22 cellular contexts compared by ENCODE assay signal in the genomic region with DNA sequence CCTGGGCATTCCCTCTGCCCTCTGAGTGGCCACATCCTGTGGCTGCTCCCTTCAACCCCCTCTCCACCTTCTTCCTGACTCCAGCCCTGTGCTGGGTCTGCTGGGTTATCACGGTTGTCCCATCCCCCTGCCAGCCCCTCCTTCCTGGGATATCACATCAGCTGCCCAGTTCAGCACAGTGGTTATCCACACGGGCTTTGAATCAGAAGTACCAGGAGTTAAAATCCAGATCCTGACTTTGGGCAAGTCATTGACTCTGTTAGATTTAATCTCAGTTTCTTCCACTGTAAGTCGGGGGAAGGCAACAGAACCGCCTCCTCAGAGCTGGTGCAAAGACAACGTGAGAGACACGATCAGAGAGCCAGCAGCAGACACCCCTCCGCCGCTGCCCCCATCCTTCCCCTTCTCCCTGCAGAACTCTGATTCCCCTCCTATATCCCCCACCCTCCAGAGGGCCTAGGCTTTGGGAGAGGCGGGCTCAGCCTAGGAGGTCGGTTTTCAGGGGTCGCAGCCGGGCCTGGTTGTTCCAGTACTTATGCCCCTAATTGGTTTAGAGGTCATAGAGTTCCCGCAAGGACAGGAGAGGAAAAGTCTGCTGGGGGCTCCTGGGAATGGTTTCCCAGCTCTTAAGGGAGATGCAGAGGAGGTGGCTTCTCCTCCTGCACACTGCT. TPM values are rescaled to one million over a fixed set of nuclear protein-coding genes. Genes with fewer than 3 reads are reported as not detected.
DNase-seq lines count a peak whose midpoint lies in the region; ATAC-seq, FAIRE-seq and TF ChIP-seq lines count a peak whose summit lies in the region.
"Had no signal": no experiment of that assay in that cellular context is flagged by ENCODE, and none has a peak within 500 bp of the region (broad histone marks: within the 10 kb centered on the region; RNA-seq: fewer than 3 reads in every experiment).

No MANE protein-coding gene starts in this region.

- CTCF ChIA-PET in H1 (lab: Charles Lee; ENCODE audit: partially characterized antibody): interaction anchor here (0.8 to 1.2 kb wide), 2 partner anchors 22 to 30 kb away, joined by 3 to 4 read pairs; no protein-coding TSS in a partner anchor

- peak; percentile 34 for DNase-seq in Right ventricle myocardium inferior (ENCODE audit: missing footprints)
- no peak for DNase-seq in left ventricle myocardium superior
- no peak for DNase-seq in H1 (ENCODE audit: low read depth in 1 of 2, low spot score in 2 of 2)
- no peak for DNase-seq in neural progenitor cell (ENCODE audit: low spot score)
- no peak for DNase-seq in tibial nerve (ENCODE audit: low spot score in 2 of 2)
- DNase-seq in HAP-1 (ENCODE audit: low spot score in 2 of 2): no peak
- DNase-seq: CD8-positive, alpha-beta T cell; GOT3; HFFc6; MG63; NCI-H1092 treated with DMSO at 0.1 percent for 48 hours; NCI-H1694 treated with DMSO at 0.1 percent for 48 hours; NCI-H2107; NCI-H2227 treated with DMSO at 0.1 percent for 48 hours; NCI-H524 treated with DMSO at 0.1 percent for 48 hours; NK-92 treated with Interleukin-12 subunit alpha and Interleukin-12 subunit beta, amount 100 ng/mL, for 24 hours; SHP77 treated with DMSO at 0.1 percent for 48 hours had no signal

- H3K27ac ChIP-seq in H1 (ENCODE audit: low read depth, low read length): no peak overlapping the region
- H3K27ac ChIP-seq in neural progenitor cell: peak overlapping the region; percentile 61
- H3K27ac ChIP-seq in tibial nerve: peak overlapping the region; percentile 57 to 92 (median 72)
- H3K27ac ChIP-seq: BLaER1 had no signal

- no peak overlapping the region for H3K56ac ChIP-seq in H1 (replicated peaks; ENCODE audit: insufficient read length, low read depth, low read length)

- H3K4me2 ChIP-seq in H1 (ENCODE audit: insufficient read depth in 1 of 2, low read depth in 2 of 2, low read length in 2 of 2) (no peak overlapping the region), neural progenitor cell (peak overlapping the region; percentile 7)
- H3K4me2 ChIP-seq: BLaER1 had no signal

- H3F3A ChIP-seq in neural progenitor cell (ENCODE audit: low read depth): peaks cover 14% of the 10 kb centered on the region

- H2BK5ac ChIP-seq in H1 (ENCODE audit: low read depth, low read length): 0 out of 2 replicates have a peak overlapping the region, but pooled peaks have one; percentile 60

- no peak for TF ChIP-seq EP300 in H1 (IDR thresholded peaks at IDR 0.05; ENCODE audit: borderline replicate concordance in 1 of 2, low read depth in 2 of 2, low read length in 2 of 2)
- no peak for TF ChIP-seq EP300 in tibial nerve (IDR thresholded peaks at IDR 0.05)

- H4K8ac ChIP-seq in H1 (ENCODE audit: extremely low read depth, insufficient read depth, low read length): 0 out of 2 replicates have a peak overlapping the region, but pooled peaks have one; percentile 11

- FAIRE-seq in H1 (lab: Jason Lieb, UNC): no peak

- 75% methylated on average over 11 of the region's 13 CpGs; no CpG with 5 or more reads in 1 of the 2 experiments for WGBS in H1 (ENCODE audit: extremely low coverage in 1 of 2, insufficient coverage in 1 of 2, insufficient read length in 1 of 2, insufficient replicate concordance in 2 of 2, low coverage in 1 of 2, low lambda C conversion rate in 2 of 2, missing lambda C conversion rate in 1 of 2), 2 experiments
- WGBS in tibial nerve, 2 donors: 39 to 42% methylated on average over 12 to 13 of the region's 13 CpGs

- H4K5ac ChIP-seq in H1 (ENCODE audit: insufficient read length, low read depth, low read length): no peak overlapping the region

- peaks cover 0 to 3% of the 10 kb centered on the region in 2 experiments for H4K20me1 ChIP-seq in H1 (replicated peaks in 1 of 2; ENCODE audit: control insufficient read depth in 1 of 2, insufficient read depth in 2 of 2, low read length in 2 of 2)
- H4K20me1 ChIP-seq in neural progenitor cell (ENCODE audit: low read depth): no peaks in the 10 kb centered on the region
- H4K20me1 ChIP-seq: BLaER1 had no signal

- H3K79me2 ChIP-seq in H1 (ENCODE audit: control insufficient read depth in 1 of 2, insufficient read depth in 2 of 2, low read length in 2 of 2): no peaks in the 10 kb centered on the region
- H3K79me2 ChIP-seq in neural progenitor cell (ENCODE audit: low read depth): no peaks in the 10 kb centered on the region

- no peak overlapping the region for H3K23ac ChIP-seq in H1 (ENCODE audit: insufficient read length)

- no peak overlapping the region for H3K4me3 ChIP-seq in H1 (ENCODE audit: extremely low read depth in 1 of 4, insufficient read depth in 2 of 4, low read depth in 3 of 4, low read length in 4 of 4)
- no peak overlapping the region for H3K4me3 ChIP-seq in neural progenitor cell
- H3K4me3 ChIP-seq in tibial nerve: no peak overlapping the region
- H3K4me3 ChIP-seq in HAP-1: no peak overlapping the region
- H3K4me3 ChIP-seq: BLaER1, MG63 had no signal

- POLR2A ChIA-PET in H1 (lab: Charles Lee; ENCODE audit: partially characterized antibody): interaction anchor here (1.3 kb wide), 1 partner anchor 11 kb away, joined by 3 read pairs; no protein-coding TSS in a partner anchor

- H2BK15ac ChIP-seq in H1 (ENCODE audit: low read length): 0 out of 2 replicates have a peak overlapping the region, but pooled peaks have one; percentile 18

- TF ChIP-seq RAD21 in H1 (IDR thresholded peaks at IDR 0.05 in 1 of 2, conservative IDR thresholded peaks at IDR 0.05 in 1 of 2; ENCODE audit: low read depth in 2 of 2, low read length in 2 of 2): no peak

- H3K79me1 ChIP-seq in H1 (ENCODE audit: low read depth, low read length): no peaks in the 10 kb centered on the region

- H3K4me1 ChIP-seq in H1 (replicated peaks in 1 of 4; ENCODE audit: control insufficient read depth in 3 of 4, insufficient read depth in 4 of 4, low read length in 3 of 4): peaks cover 0 to 15% (median 6%) of the 10 kb centered on the region in 4 experiments; a peak in 4 of 7 replicates
- H3K4me1 ChIP-seq in neural progenitor cell: peaks cover 44% of the 10 kb centered on the region
- H3K4me1 ChIP-seq in tibial nerve: peaks cover 0 to 93% (median 65%) of the 10 kb centered on the region in 4 donors
- no peaks in the 10 kb centered on the region for H3K4me1 ChIP-seq in HAP-1

- H3K23me2 ChIP-seq in H1 (ENCODE audit: low read depth, low read length): peaks cover 7% of the 10 kb centered on the region; the same call in 1 of the 2 replicates

- no peak for TF ChIP-seq CTCF in H1 (IDR thresholded peaks at IDR 0.05; ENCODE audit: control extremely low read depth in 1 of 3, insufficient read depth in 1 of 3, low read depth in 1 of 3, low read length in 3 of 3)
- TF ChIP-seq CTCF in neural progenitor cell (IDR thresholded peaks at IDR 0.05): no peak
- TF ChIP-seq CTCF in tibial nerve (IDR thresholded peaks at IDR 0.05): no peak

- no peak overlapping the region for H2BK120ac ChIP-seq in H1 (replicated peaks; ENCODE audit: low read depth, low read length)

- H3K18ac ChIP-seq in H1 (ENCODE audit: extremely low read depth, low read length): no peak overlapping the region

- H3K36me3 ChIP-seq in H1 (ENCODE audit: control insufficient read depth in 2 of 4, insufficient read depth in 4 of 4, low read length in 3 of 4) (no peaks in the 10 kb centered on the region), neural progenitor cell (no peaks in the 10 kb centered on the region), tibial nerve (no peaks in the 10 kb centered on the region), HAP-1 (replicated peaks) (no peaks in the 10 kb centered on the region)
- H3K36me3 ChIP-seq: BLaER1, MG63 had no signal

- no peak overlapping the region for H3K4me3 Mint-ChIP-seq in neural progenitor cell
- H3K4me3 Mint-ChIP-seq: CD8-positive, alpha-beta T cell; HFFc6 had no signal

- H3K27me3 Mint-ChIP-seq in neural progenitor cell (ENCODE audit: insufficient read depth, low read depth): peaks cover 6% of the 10 kb centered on the region

- H3K9me3 ChIP-seq in H1 (ENCODE audit: insufficient read depth in 2 of 2, low read depth in 1 of 2, low read length in 1 of 2): no peaks in the 10 kb centered on the region
- H3K9me3 ChIP-seq in neural progenitor cell (ENCODE audit: low read depth): no peaks in the 10 kb centered on the region
- no peaks in the 10 kb centered on the region for H3K9me3 ChIP-seq in tibial nerve
- H3K9me3 ChIP-seq in HAP-1: no peaks in the 10 kb centered on the region
- H3K9me3 ChIP-seq: BLaER1, MG63 had no signal

- H2AFZ ChIP-seq in H1 (ENCODE audit: low read length) (no peak overlapping the region), neural progenitor cell (replicated peaks) (no peak overlapping the region)

- H4K91ac ChIP-seq in H1 (replicated peaks; ENCODE audit: insufficient read length, low read length): no peak overlapping the region

- H3K9me3 Mint-ChIP-seq in neural progenitor cell: no peaks in the 10 kb centered on the region
- H3K9me3 Mint-ChIP-seq: CD8-positive, alpha-beta T cell had no signal

- H2AK5ac ChIP-seq in H1 (ENCODE audit: low read depth, low read length): no peak overlapping the region

- no peak overlapping the region for H3K14ac ChIP-seq in H1 (ENCODE audit: insufficient read length)

- H3K4ac ChIP-seq in H1 (replicated peaks; ENCODE audit: insufficient read length, low read depth, low read length): no peak overlapping the region

- intact Hi-C loops in Right ventricle myocardium inferior (cut with DNase I) (no loop called here), left ventricle myocardium superior (cut with micrococcal nuclease) (no loop called here)

- no peak for ATAC-seq in Right ventricle myocardium inferior
- ATAC-seq in left ventricle myocardium superior: no peak
- ATAC-seq in GM18498 (IDR thresholded peaks at IDR 0.05; ENCODE audit: unreplicated experiment): no peak
- ATAC-seq in GM19328 (IDR thresholded peaks at IDR 0.05; ENCODE audit: unreplicated experiment): no peak
- ATAC-seq: CD8-positive, alpha-beta T cell had no signal

- peaks cover 45% of the 10 kb centered on the region for H3K4me1 Mint-ChIP-seq in neural progenitor cell

- no peak overlapping the region for H2BK20ac ChIP-seq in H1 (ENCODE audit: low read length)

- H3K27ac Mint-ChIP-seq in neural progenitor cell: peak overlapping the region; percentile 91
- H3K27ac Mint-ChIP-seq: CD8-positive, alpha-beta T cell; HFFc6 had no signal

- no peaks in the 10 kb centered on the region for H3K36me3 Mint-ChIP-seq in neural progenitor cell
- H3K36me3 Mint-ChIP-seq: CD8-positive, alpha-beta T cell had no signal

- no peak overlapping the region for H2BK12ac ChIP-seq in H1 (ENCODE audit: low read depth, low read length)

- H3K27me3 ChIP-seq in H1 (replicated peaks in 1 of 4; ENCODE audit: control insufficient read depth in 3 of 4, extremely low read depth in 1 of 4, insufficient read depth in 3 of 4, low read length in 3 of 4): no peaks in the 10 kb centered on the region
- H3K27me3 ChIP-seq in neural progenitor cell: no peaks in the 10 kb centered on the region
- H3K27me3 ChIP-seq in tibial nerve: no peaks in the 10 kb centered on the region
- no peaks in the 10 kb centered on the region for H3K27me3 ChIP-seq in HAP-1 (ENCODE audit: low read depth)
- H3K27me3 ChIP-seq: BLaER1, MG63 had no signal

- TF ChIP-seq POLR2A in H1 (IDR thresholded peaks at IDR 0.05; ENCODE audit: control extremely low read depth in 1 of 2, low read depth in 2 of 2, low read length in 2 of 2) (no peak), tibial nerve (IDR thresholded peaks at IDR 0.05) (no peak)

- in situ Hi-C loops in HAP-1 (cut with MboI; ENCODE audit: low sequenced_read_pairs): no loop called here

- H3K9ac ChIP-seq in H1 (replicated peaks in 1 of 4; ENCODE audit: extremely low read depth in 1 of 4, low read depth in 3 of 4, low read length in 3 of 4) (no peak overlapping the region; a peak in 1 of 7 replicates), neural progenitor cell (no peak overlapping the region)
- H3K9ac ChIP-seq: BLaER1 had no signal

RNA-seq across cellular contexts. Expression of a gene that starts 42.5 kb away (rescaled TPM):
- 10.3 TPM for total RNA-seq in Right ventricle myocardium inferior
- total RNA-seq in left ventricle myocardium superior: 7.9 TPM
- 3.9 and 4.5 TPM in 2 replicates for total RNA-seq in H1 (2021; fragmentation: NEBNext Ultra II Directional; extraction: Animal tissue kit (Norgen Biotek cat#: 25700))
- 2.8 and 3.6 TPM in 2 replicates for polyA plus RNA-seq in H1 (2011; rRNA removed)
- polyA plus RNA-seq in H1 (2011; cell fraction: cytosol; rRNA removed): 1.8 TPM
- 3.3 TPM for polyA plus RNA-seq in H1 (2011; cell fraction: nucleus; rRNA removed)
- polyA plus RNA-seq in H1 (2012, experiment 1 of 2): 3.0 to 4.3 TPM (median 3.6 TPM) in 4 replicates
- polyA plus RNA-seq in H1 (2012, experiment 2 of 2): 3.8 TPM
- 3.2 TPM for polyA plus RNA-seq in H1 (2013, experiment 1 of 2)
- 3.4 TPM for polyA plus RNA-seq in H1 (2013, experiment 2 of 2)
- 1.8 and 2.8 TPM in 2 replicates for polyA minus RNA-seq in H1 (2011; rRNA and poly(A)+ RNA removed)
- polyA minus RNA-seq in H1 (2011; cell fraction: cytosol; rRNA and poly(A)+ RNA removed): 2.3 TPM
- polyA minus RNA-seq in H1 (2011; cell fraction: nucleus; rRNA and poly(A)+ RNA removed): 2.1 TPM
- 2.5 and 2.8 TPM in 2 replicates for total RNA-seq in neural progenitor cell (ENCODE audit: low replicate concordance)
- 10 to 100 TPM; 21.1 to 46.8 (median 35.3) TPM for total RNA-seq in tibial nerve
- total RNA-seq: A172; CD8-positive, alpha-beta T cell; HFFc6; OCI-LY7 had no signal
